1 cellular context compared by ENCODE assay signal in the genomic region with DNA sequence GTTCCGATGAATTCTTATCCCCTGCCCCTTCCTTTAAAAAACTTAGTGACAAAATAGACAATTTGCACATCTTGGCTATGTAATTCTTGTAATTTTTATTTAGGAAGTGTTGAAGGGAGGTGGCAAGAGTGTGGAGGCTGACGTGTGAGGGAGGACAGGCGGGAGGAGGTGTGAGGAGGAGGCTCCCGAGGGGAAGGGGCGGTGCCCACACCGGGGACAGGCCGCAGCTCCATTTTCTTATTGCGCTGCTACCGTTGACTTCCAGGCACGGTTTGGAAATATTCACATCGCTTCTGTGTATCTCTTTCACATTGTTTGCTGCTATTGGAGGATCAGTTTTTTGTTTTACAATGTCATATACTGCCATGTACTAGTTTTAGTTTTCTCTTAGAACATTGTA.
TF ChIP-seq lines count a peak whose summit lies in the region.

No MANE protein-coding gene starts in this region.

TF ChIP-seq in HepG2, 621 proteins besides CTCF, POLR2A, EP300 and RAD21:
- TF ChIP-seq ZNF230 (CRISPR knock-in tag; IDR thresholded peaks at IDR 0.05) (no peak), HNRNPH1 (optimal IDR thresholded peaks at IDR 0.05; ENCODE audit: low read depth, low read length) (no peak), CHCHD3 (CRISPR knock-in tag; IDR thresholded peaks at IDR 0.05) (no peak), RBM22 (optimal IDR thresholded peaks at IDR 0.05; ENCODE audit: low read length) (peak; percentile 73), ZNF792 (CRISPR knock-in tag; IDR thresholded peaks at IDR 0.05) (no peak)
